18 cellular contexts compared by ENCODE assay signal in genomic region chr14:22650046-22650739, GRCh38. TPM values are rescaled to one million over a fixed set of nuclear protein-coding genes. Genes with fewer than 3 reads are reported as not detected.
"Had no signal": no experiment of that assay in that cellular context is flagged by ENCODE, and none has a peak within 500 bp of the region (broad histone marks: within the 10 kb centered on the region; RNA-seq: fewer than 3 reads in every experiment).

No MANE protein-coding gene starts in this region.

- H3K9ac ChIP-seq: neural progenitor cell had no signal

- H3K36me3 Mint-ChIP-seq: activated naive CD8-positive, alpha-beta T cell treated with anti-CD3 and anti-CD28 coated beads for 36 hours; naive B cell; neural progenitor cell had no signal

- H3K27me3 Mint-ChIP-seq: activated CD4-positive, alpha-beta T cell treated with anti-CD3 and anti-CD28 coated beads, Interleukin-2, amount 10 ng/mL, durations not matched to agents 24 days and 14 days; activated naive CD8-positive, alpha-beta T cell treated with anti-CD3 and anti-CD28 coated beads for 36 hours had no signal

- H3K4me3 ChIP-seq: neural progenitor cell, pancreas, transverse colon had no signal

- H3K27ac Mint-ChIP-seq: activated CD4-positive, alpha-beta T cell treated with anti-CD3 and anti-CD28 coated beads, Interleukin-2, amount 10 ng/mL, durations not matched to agents 24 days and 14 days; activated CD8-positive, alpha-beta T cell treated with anti-CD3 and anti-CD28 coated beads, Interleukin-2, amount 10 ng/mL, durations not matched to agents 7 days and 5 days; activated naive CD8-positive, alpha-beta T cell treated with anti-CD3 and anti-CD28 coated beads for 36 hours; activated T-helper 1 cell treated with anti-CD3 and anti-CD28 coated beads, Interleukin-12 subunit alpha, Interleukin-12 subunit beta, Interleukin-2, Interleukin-4 antibody, amounts not matched to agents 30 ng/mL and 10 ng/mL and 1 ng/mL, durations not matched to agents 14 hours and 24 hours and 36 hours; neural progenitor cell; T-helper 2 cell treated with Interferon-gamma antibody and Interleukin-4, amounts not matched to agents 5 μg/mL and 100 μg/mL, for 36 hours had no signal

- DNase-seq: activated CD4-positive, alpha-beta T cell treated with anti-CD3 and anti-CD28 coated beads, Interleukin-2, amount 10 ng/mL, durations not matched to agents 24 days and 14 days; activated CD4-positive, CD25-positive, alpha-beta regulatory T cell; activated CD8-positive, alpha-beta memory T cell treated with anti-CD3 and anti-CD28 coated beads, Interleukin-2, amount 50 U/mL, for 48 hours; activated CD8-positive, alpha-beta T cell treated with anti-CD3 and anti-CD28 coated beads, Interleukin-2, amount 10 ng/mL, durations not matched to agents 7 days and 5 days; cerebellar nuclear complex; dermis blood vessel endothelial cell; gastrocnemius medialis; naive B cell; pancreas; stimulated activated CD4-positive, alpha-beta T cell treated with anti-CD3 and anti-CD28 coated beads, Interleukin-4, amount 100 ng/mL, for 1 hour; stimulated activated naive CD4-positive, alpha-beta T cell treated with Interleukin-2 at 50 U/mL for 16 hours; transverse colon had no signal

- H3K4me3 Mint-ChIP-seq: activated CD4-positive, alpha-beta T cell treated with anti-CD3 and anti-CD28 coated beads, Interleukin-2, amount 10 ng/mL, durations not matched to agents 24 days and 14 days; activated CD8-positive, alpha-beta T cell treated with anti-CD3 and anti-CD28 coated beads, Interleukin-2, amount 10 ng/mL, durations not matched to agents 7 days and 5 days; activated naive CD8-positive, alpha-beta T cell treated with anti-CD3 and anti-CD28 coated beads for 36 hours; activated T-helper 1 cell treated with anti-CD3 and anti-CD28 coated beads, Interleukin-12 subunit alpha, Interleukin-12 subunit beta, Interleukin-2, Interleukin-4 antibody, amounts not matched to agents 30 ng/mL and 10 ng/mL and 1 ng/mL, durations not matched to agents 14 hours and 24 hours and 36 hours; naive B cell; neural progenitor cell; T-helper 2 cell treated with Interferon-gamma antibody and Interleukin-4, amounts not matched to agents 5 μg/mL and 100 μg/mL, for 36 hours had no signal

- H3K9me3 Mint-ChIP-seq: activated CD4-positive, alpha-beta T cell treated with anti-CD3 and anti-CD28 coated beads, Interleukin-2, amount 10 ng/mL, durations not matched to agents 24 days and 14 days; activated naive CD8-positive, alpha-beta T cell treated with anti-CD3 and anti-CD28 coated beads for 36 hours; activated T-helper 1 cell treated with anti-CD3 and anti-CD28 coated beads, Interleukin-12 subunit alpha, Interleukin-12 subunit beta, Interleukin-2, Interleukin-4 antibody, amounts not matched to agents 30 ng/mL and 10 ng/mL and 1 ng/mL, durations not matched to agents 14 hours and 24 hours and 36 hours; neural progenitor cell; T-helper 2 cell treated with Interferon-gamma antibody and Interleukin-4, amounts not matched to agents 5 μg/mL and 100 μg/mL, for 36 hours had no signal

- H3K4me1 Mint-ChIP-seq: activated CD4-positive, alpha-beta T cell treated with anti-CD3 and anti-CD28 coated beads, Interleukin-2, amount 10 ng/mL, durations not matched to agents 24 days and 14 days; naive B cell; neural progenitor cell had no signal

- H3K4me1 ChIP-seq: neural progenitor cell, pancreas had no signal

- H3K27ac ChIP-seq: neural progenitor cell, pancreas, transverse colon had no signal

- H3K9me3 ChIP-seq: gastrocnemius medialis, pancreas, transverse colon had no signal

- H3K36me3 ChIP-seq: gastrocnemius medialis, neural progenitor cell, pancreas, transverse colon had no signal

- H3K4me2 ChIP-seq: neural progenitor cell had no signal

- H3K27me3 ChIP-seq: gastrocnemius medialis, neural progenitor cell, pancreas, transverse colon had no signal

- H2AFZ ChIP-seq: neural progenitor cell had no signal

RNA-seq across cellular contexts. Expression of gene OR6J1, which starts 6.0 kb away (rescaled TPM):
- total RNA-seq: activated CD4-positive, alpha-beta T cell treated with anti-CD3 and anti-CD28 coated beads, Interleukin-2, amount 10 ng/mL, durations not matched to agents 24 days and 14 days; activated CD8-positive, alpha-beta T cell treated with anti-CD3 and anti-CD28 coated beads, Interleukin-2, amount 10 ng/mL, durations not matched to agents 7 days and 5 days; activated naive CD8-positive, alpha-beta T cell treated with anti-CD3 and anti-CD28 coated beads for 36 hours; activated T-helper 1 cell treated with anti-CD3 and anti-CD28 coated beads, Interleukin-12 subunit alpha, Interleukin-12 subunit beta, Interleukin-2, Interleukin-4 antibody, amounts not matched to agents 30 ng/mL and 10 ng/mL and 1 ng/mL, durations not matched to agents 14 hours and 24 hours and 36 hours; dermis blood vessel endothelial cell; gastrocnemius medialis; left lobe of liver; lung microvascular endothelial cell; transverse colon had no signal
